ENCODE assay signal across 12 cellular contexts in genomic region chr2:893311-893710, GRCh38. TPM values are rescaled to one million over a fixed set of nuclear protein-coding genes. Genes with fewer than 3 reads are reported as not detected.
DNase-seq lines count a peak whose midpoint lies in the region; ATAC-seq and TF ChIP-seq lines count a peak whose summit lies in the region.
"Had no signal": no experiment of that assay in that cellular context is flagged by ENCODE, and none has a peak within 500 bp of the region (broad histone marks: within the 10 kb centered on the region; RNA-seq: fewer than 3 reads in every experiment).

No MANE protein-coding gene starts in this region.

- TF ChIP-seq POLR2A in body of pancreas (IDR thresholded peaks at IDR 0.05), result no peak

- H3K9me3 Mint-ChIP-seq in nephron progenitor cell (peaks cover 40% of the 10 kb centered on the region), immature natural killer cell (peaks cover 4 to 25% (median 12%) of the 10 kb centered on the region in 6 donors)

- no peak overlapping the region for H3K4me3 Mint-ChIP-seq in nephron progenitor cell
- H3K4me3 Mint-ChIP-seq in immature natural killer cell, result no peak overlapping the region
- H3K4me3 Mint-ChIP-seq: HFFc6; natural killer cell treated with Interleukin-12 subunit alpha and Interleukin-12 subunit beta and Interleukin-15 and Interleukin-18, amount 100 ng/mL, for 72 hours had no signal

- H3K4me1 Mint-ChIP-seq in nephron progenitor cell (peaks cover 20% of the 10 kb centered on the region), immature natural killer cell (no peaks in the 10 kb centered on the region)

- H3K9me3 ChIP-seq in body of pancreas, result peaks cover 0 to 2% (median 0%) of the 10 kb centered on the region in 3 donors

- WGBS in body of pancreas, 2 donors, result 32 to 36% methylated on average over 7 of the region's 7 CpGs

- H3K27ac Mint-ChIP-seq in nephron progenitor cell (no peak overlapping the region), immature natural killer cell (no peak overlapping the region)
- H3K27ac Mint-ChIP-seq: HFFc6; natural killer cell treated with Interleukin-12 subunit alpha and Interleukin-12 subunit beta and Interleukin-15 and Interleukin-18, amount 100 ng/mL, for 72 hours had no signal

- H3K27me3 ChIP-seq in body of pancreas, result no peaks in the 10 kb centered on the region

- H3K36me3 ChIP-seq in body of pancreas (replicated peaks in 1 of 2; ENCODE audit: insufficient read depth in 1 of 2, low read depth in 2 of 2), result no peaks in the 10 kb centered on the region

- no peak overlapping the region for H3K27ac ChIP-seq in body of pancreas

- DNase-seq in EL, result peak; percentile 14
- DNase-seq in HuH-7.5 (ENCODE audit: low spot score), result peak; percentile 20
- DNase-seq in body of pancreas, result peak; percentile 44 to 81 (median 74)
- peak; percentile 65 for DNase-seq in nephron progenitor cell
- DNase-seq in immature natural killer cell, result no peak
- no peak for DNase-seq in activated effector memory CD4-positive, alpha-beta T cell treated with Interleukin-2 at 50 U/mL for 16 hours
- DNase-seq: anterior cingulate cortex, HFFc6, T-helper 2 cell had no signal

- peaks cover 4% of the 10 kb centered on the region for H3K36me3 Mint-ChIP-seq in nephron progenitor cell (ENCODE audit: low read depth)
- peaks cover 0 to 6% (median 4%) of the 10 kb centered on the region in 3 donors for H3K36me3 Mint-ChIP-seq in immature natural killer cell

- H3K4me1 ChIP-seq in body of pancreas, result no peaks in the 10 kb centered on the region

- no peak for TF ChIP-seq CTCF in body of pancreas (IDR thresholded peaks at IDR 0.05)
- no peak for TF ChIP-seq CTCF in nephron progenitor cell (IDR thresholded peaks at IDR 0.05)

- peaks cover 19% of the 10 kb centered on the region for H3K27me3 Mint-ChIP-seq in nephron progenitor cell (ENCODE audit: low read depth, poor library complexity)
- peaks cover 7 to 16% (median 13%) of the 10 kb centered on the region in 3 donors for H3K27me3 Mint-ChIP-seq in immature natural killer cell (ENCODE audit: low read depth in 3 of 3)

- H3K4me3 ChIP-seq in body of pancreas, result no peak overlapping the region

- intact Hi-C loops in body of pancreas (cut with DNase I), result no loop called here

- ATAC-seq in body of pancreas (peak; percentile 67), HG03108 (IDR thresholded peaks at IDR 0.05; ENCODE audit: unreplicated experiment) (no peak), HG03280 (IDR thresholded peaks at IDR 0.05; ENCODE audit: unreplicated experiment) (no peak)
- ATAC-seq: natural killer cell treated with Interleukin-12 subunit alpha and Interleukin-12 subunit beta and Interleukin-15 and Interleukin-18, amount 100 ng/mL, for 72 hours had no signal

RNA-seq across cellular contexts. Expression of gene SNTG2, which starts 57.3 kb away (rescaled TPM):
- 10 to 100 TPM; 11.9 to 18.7 TPM for total RNA-seq in body of pancreas
- polyA plus RNA-seq in immature natural killer cell, result not detected
- total RNA-seq: HFFc6 had no signal

Comparison
In these comparisons a context has a peak if more than half of its experiments do, and no peak if none do; other contexts are left out.
1. DNase-seq: peak in EL (single experiment), HuH-7.5 (single experiment), body of pancreas (4 of 4) and nephron progenitor cell (single experiment); none in immature natural killer cell (0 of 3) and activated effector memory CD4-positive, alpha-beta T cell treated with Interleukin-2 at 50 U/mL for 16 hours (single experiment).